In the genomic region with DNA sequence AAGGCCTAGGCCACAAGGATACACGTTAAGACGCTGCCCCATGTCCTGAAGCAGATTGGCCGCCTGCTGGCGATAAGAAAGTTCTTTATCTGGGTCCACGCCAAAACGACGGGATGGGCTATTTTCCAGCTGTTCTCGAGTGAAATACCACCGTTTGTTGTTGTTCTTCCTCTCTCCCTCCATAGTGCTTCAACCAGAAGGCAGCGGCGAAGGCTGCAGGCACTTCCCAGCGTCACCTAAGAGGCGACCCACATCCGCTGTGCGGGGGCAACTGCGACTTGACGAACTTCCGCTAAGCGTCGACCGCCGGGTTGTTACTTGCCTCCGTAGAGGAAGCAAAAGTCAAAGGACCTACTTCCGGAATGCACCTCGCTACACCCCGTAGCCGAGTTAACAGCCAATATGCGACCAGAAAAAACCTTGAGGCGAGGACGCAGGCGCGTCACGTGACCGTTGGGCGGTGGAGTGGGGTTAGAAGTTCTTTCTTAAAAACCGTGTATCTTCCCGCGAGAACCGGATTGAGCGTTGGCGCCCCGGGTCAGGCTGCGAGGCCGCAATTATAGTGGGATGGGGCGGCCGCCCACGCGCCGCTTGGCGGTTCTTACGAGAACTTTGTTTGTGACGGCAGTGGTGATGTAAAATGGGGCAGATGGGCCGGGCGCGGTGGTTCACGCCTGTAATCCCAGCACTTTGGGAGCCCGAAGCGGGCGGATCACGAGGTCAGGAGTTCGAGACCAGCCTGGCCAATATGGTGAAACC, we compare ENCODE assay signal across 8 cellular contexts. TPM values are rescaled to one million over a fixed set of nuclear protein-coding genes. Genes with fewer than 3 reads are reported as not detected.
A peak's percentile ranks its signal among the peaks of the same experiment; 100 is the strongest.
DNase-seq lines count a peak whose midpoint lies in the region; ATAC-seq and TF ChIP-seq lines count a peak whose summit lies in the region.

A gene (minus strand): TSS at position 215 of the 759 bp plus-strand sequence. CDS start 32 bp downstream, at position 183.

- H3K56ac ChIP-seq in IMR-90 (ENCODE audit: extremely low read depth, insufficient read depth, low read length), result peak within 1 kb of the TSS; percentile 95

- H3K4me1 ChIP-seq in IMR-90 (ENCODE audit: control insufficient read depth, insufficient read depth, low read length), result peaks cover 3% of the 10 kb centered on the region; the same call in 1 of the 2 replicates
- H3K4me1 ChIP-seq in OCI-LY7 (ENCODE audit: insufficient read depth, low read length, poor library complexity, severe bottlenecking), result peaks cover 19% of the 10 kb centered on the region

- H3K4me3 ChIP-seq in IMR-90 (ENCODE audit: insufficient read depth, low read depth, low read length), result peak within 1 kb of the TSS; percentile 69
- peak within 1 kb of the TSS; percentile 92 for H3K4me3 ChIP-seq in OCI-LY7 (ENCODE audit: low read depth, low read length, poor library complexity, severe bottlenecking)

- H3K27me3 ChIP-seq in IMR-90 (ENCODE audit: control insufficient read depth, insufficient read depth, low read length), result no peaks in the 10 kb centered on the region

- H3K27ac ChIP-seq in IMR-90 (ENCODE audit: insufficient read depth, low read length), result peak within 1 kb of the TSS; percentile 85
- H3K27ac ChIP-seq in OCI-LY7 (ENCODE audit: low read depth, low read length, poor library complexity, severe bottlenecking), result peak within 1 kb of the TSS; percentile 82

- H3K18ac ChIP-seq in IMR-90 (ENCODE audit: low read depth, low read length), result peak within 1 kb of the TSS; percentile 42

- peak; percentile 97 for ATAC-seq in GM21528 (IDR thresholded peaks at IDR 0.05; ENCODE audit: low FRiP score, unreplicated experiment)
- ATAC-seq in IMR-90 (ENCODE audit: low read depth), result peak; percentile 95

- TF ChIP-seq POLR2A in IMR-90 (IDR thresholded peaks at IDR 0.05; ENCODE audit: low read depth, low read length), result peak; percentile 94

- peak within 1 kb of the TSS; percentile 79; the same call in 1 of the 2 replicates for H2AK5ac ChIP-seq in IMR-90 (ENCODE audit: low read depth, low read length)

- H4K20me1 ChIP-seq in IMR-90 (ENCODE audit: insufficient read depth, low read length) (peaks cover 18% of the 10 kb centered on the region; the same call in 1 of the 2 replicates), OCI-LY7 (ENCODE audit: insufficient read depth, low read length) (no peaks in the 10 kb centered on the region)

- H3K4me1 Mint-ChIP-seq in endothelial cell (ENCODE audit: unreplicated experiment), result peaks cover 32% of the 10 kb centered on the region

- H2AFZ ChIP-seq in IMR-90 (replicated peaks; ENCODE audit: low read length, poor library complexity) (peak within 1 kb of the TSS; percentile 90), OCI-LY7 (ENCODE audit: low read length) (peak within 1 kb of the TSS; percentile 87)

- peak within 1 kb of the TSS; percentile 94 for H3K14ac ChIP-seq in IMR-90 (replicated peaks; ENCODE audit: low read depth, low read length)

- CTCF ChIA-PET in IMR-90 (lab: Yijun Ruan, JAX), result interaction anchor here (1.2 kb wide), 1 partner anchor 11 kb away, joined by 5 read pairs; a partner anchor contains a TSS
- CTCF ChIA-PET in OCI-LY7 (lab: Charles Lee; ENCODE audit: unreplicated experiment), result no interaction called here

- peak within 1 kb of the TSS; percentile 79 for H4K91ac ChIP-seq in IMR-90 (ENCODE audit: insufficient read depth, low read depth, low read length)

- no peaks in the 10 kb centered on the region for H3K9me3 ChIP-seq in IMR-90 (ENCODE audit: control insufficient read depth, insufficient read depth, low read length)
- peaks cover 20% of the 10 kb centered on the region; the same call in 1 of the 2 replicates for H3K9me3 ChIP-seq in OCI-LY7 (ENCODE audit: low read length)

- H3K79me2 ChIP-seq in OCI-LY7 (ENCODE audit: insufficient read depth, low read depth, low read length), result peaks cover 47% of the 10 kb centered on the region

- peak within 1 kb of the TSS; percentile 94 for H3K9ac ChIP-seq in IMR-90 (ENCODE audit: low read depth, low read length)

- peaks cover 35% of the 10 kb centered on the region for H3K36me3 Mint-ChIP-seq in endothelial cell (ENCODE audit: low read depth, unreplicated experiment)

- peak within 1 kb of the TSS; percentile 97 for H3K4me3 Mint-ChIP-seq in endothelial cell (ENCODE audit: unreplicated experiment)

- no peak for TF ChIP-seq RAD21 in IMR-90 (IDR thresholded peaks at IDR 0.05; ENCODE audit: low read length)

- POLR2A ChIA-PET in IMR-90 (lab: Charles Lee; ENCODE audit: unreplicated experiment) (no interaction called here), OCI-LY7 (lab: Charles Lee) (interaction anchor here (0.6 to 1.4 kb wide), 5 partner anchors 34 to 149 kb away, joined by 3 to 4 read pairs (median 4); a partner anchor contains a TSS)

- peak within 1 kb of the TSS; percentile 91 for H3K23ac ChIP-seq in IMR-90 (ENCODE audit: low read depth, low read length)

- H3K27me3 Mint-ChIP-seq in endothelial cell (ENCODE audit: unreplicated experiment), result peaks cover 13% of the 10 kb centered on the region

- H2AK9ac ChIP-seq in IMR-90 (replicated peaks; ENCODE audit: low read depth, low read length, poor library complexity), result peak within 1 kb of the TSS; percentile 90

- H3K4me2 ChIP-seq in IMR-90 (ENCODE audit: low read depth, low read length), result peak within 1 kb of the TSS; percentile 88
- H3K4me2 ChIP-seq in OCI-LY7 (ENCODE audit: low read length), result peak within 1 kb of the TSS; percentile 99

- H2BK120ac ChIP-seq in IMR-90 (ENCODE audit: low read depth, low read length), result peak within 1 kb of the TSS; percentile 54

- H2BK5ac ChIP-seq in IMR-90 (ENCODE audit: low read depth, low read length, poor library complexity, severe bottlenecking), result peak within 1 kb of the TSS; percentile 77

- H3K79me1 ChIP-seq in IMR-90 (ENCODE audit: low read depth in 1 of 2, low read length in 2 of 2), result peaks cover 7 to 34% of the 10 kb centered on the region in 2 experiments; a peak in 3 of 4 replicates

- H3K27ac Mint-ChIP-seq in endothelial cell (ENCODE audit: unreplicated experiment), result peak within 1 kb of the TSS; percentile 99

- in situ Hi-C loops in IMR-90 (cut with MboI; ENCODE audit: low sequenced_read_pairs), result no loop called here

- intact Hi-C loops in IMR-90 (cut with micrococcal nuclease), result loop anchor here (1.0 kb wide), 1 partner anchor 95 kb away; no protein-coding TSS in a partner anchor
- intact Hi-C loops in OCI-LY7 (cut with micrococcal nuclease; ENCODE audit: unreplicated experiment), result loop anchor here (1.0 kb wide), 2 partner anchors 34 to 98 kb away; a partner anchor contains a TSS

- dilution Hi-C loops in IMR-90 (cut with HindIII; ENCODE audit: low sequenced_read_pairs, unreplicated experiment), result no loop called here

- H4K5ac ChIP-seq in IMR-90 (ENCODE audit: low read depth, low read length), result peak within 1 kb of the TSS; percentile 80

- BruUV-seq in IMR-90 (replicated peaks; lab: Mats Ljungman, UMichigan), result no TSS peak
- no TSS peak for BruUV-seq in OCI-LY7 (replicated peaks; lab: Mats Ljungman, UMichigan)

- H3K9me1 ChIP-seq in IMR-90 (ENCODE audit: insufficient read depth, low read length), result peaks cover 9% of the 10 kb centered on the region; the same call in 1 of the 2 replicates

- peak within 1 kb of the TSS; percentile 93 for H3K4ac ChIP-seq in IMR-90 (ENCODE audit: low read depth, low read length)

- 0 out of 3 replicates have a peak within 1 kb of the TSS, but pooled peaks have one; percentile 66 for H2BK15ac ChIP-seq in IMR-90 (ENCODE audit: low read depth, low read length)

- peak within 1 kb of the TSS; percentile 84 to 96 for H4K8ac ChIP-seq in IMR-90 (ENCODE audit: low read depth in 2 of 2, low read length in 2 of 2)

- DNase-seq in DMS114 treated with DMSO at 0.1 percent for 48 hours (lab: John Stamatoyannopoulos, UW; ENCODE audit: unreplicated experiment), result peak; percentile 99
- peak; percentile 100 for DNase-seq in IMR-90
- DNase-seq in OCI-LY7 (ENCODE audit: low spot score), result peak; percentile 100
- DNase-seq in activated T-cell treated with anti-CD3 and anti-CD28 coated beads for 1 hour (ENCODE audit: low read depth), result peak; percentile 94
- peak; percentile 95 for DNase-seq in endothelial cell (ENCODE audit: low spot score)
- peak; percentile 99 for DNase-seq in midbrain (lab: John Stamatoyannopoulos, UW)
- DNase-seq in stimulated activated CD8-positive, alpha-beta memory T cell treated with anti-CD3 and anti-CD28 coated beads, Interleukin-2, amount 100 ng/mL, for 1 hour (ENCODE audit: low read depth in 2 of 2), result peak; percentile 94 to 96

- peaks cover 14% of the 10 kb centered on the region for H3K36me3 ChIP-seq in IMR-90 (ENCODE audit: control insufficient read depth, insufficient read depth, low read length)
- peaks cover 35% of the 10 kb centered on the region for H3K36me3 ChIP-seq in OCI-LY7 (ENCODE audit: insufficient read depth, low read length)

- H2BK20ac ChIP-seq in IMR-90 (ENCODE audit: low read depth, low read length), result no peak within 1 kb of the TSS

- peak; percentile 20; the same call in 1 of the 2 replicates for TF ChIP-seq CTCF in IMR-90 (conservative IDR thresholded peaks at IDR 0.05; ENCODE audit: low read depth, low read length)
- 0 out of 2 replicates have a peak, but pooled peaks have one; percentile 7 for TF ChIP-seq CTCF in OCI-LY7 (conservative IDR thresholded peaks at IDR 0.05; ENCODE audit: low read length)
- no peak for TF ChIP-seq CTCF in endothelial cell (IDR thresholded peaks at IDR 0.05; ENCODE audit: unreplicated experiment)

- peaks cover 4% of the 10 kb centered on the region for H3K9me3 Mint-ChIP-seq in endothelial cell (ENCODE audit: unreplicated experiment)

- 0% methylated on average over 35 of the region's 61 CpGs; no CpG with 5 or more reads in 1 of the 2 experiments for WGBS in IMR-90 (ENCODE audit: extremely low coverage in 2 of 2, insufficient read length in 1 of 2), 2 experiments

- no peaks in the 10 kb centered on the region for H3K9me2 ChIP-seq in OCI-LY7 (ENCODE audit: insufficient read depth, low read length)

TF ChIP-seq in IMR-90, 13 proteins besides CTCF, POLR2A, EP300 and RAD21 (continues in another document):
- no peak; the same call in 1 of the 2 replicates for TF ChIP-seq FOS (IDR thresholded peaks at IDR 0.05; ENCODE audit: low read depth, low read length)
- TF ChIP-seq MAZ (IDR thresholded peaks at IDR 0.05; ENCODE audit: borderline replicate concordance, low read depth, low read length), result peak; percentile 71
- TF ChIP-seq MAFK (IDR thresholded peaks at IDR 0.05; ENCODE audit: low read depth, low read length), result no peak

RNA-seq across cellular contexts. Expression of the gene that starts here (rescaled TPM):
- total RNA-seq in IMR-90 (2012; rRNA removed) (30.3 and 74.0 TPM in 2 replicates), OCI-LY7 (2022) (57.7 and 59.1 TPM in 2 replicates), endothelial cell (ENCODE audit: unreplicated experiment) (46.1 TPM)
- polyA plus RNA-seq in IMR-90 (2012; rRNA removed), result 7.9 and 9.0 TPM in 2 replicates
- polyA plus RNA-seq in IMR-90 (2012; cell fraction: cytosol; rRNA removed), result 1.7 and 1.9 TPM in 2 replicates
- 3.1 and 40.0 TPM in 2 replicates for polyA plus RNA-seq in IMR-90 (2012; cell fraction: nucleus; rRNA removed; ENCODE audit: low replicate concordance)
- 23.6 and 30.9 TPM in 2 replicates for total RNA-seq in OCI-LY7 (2014; rRNA removed; shearing (Covaris generic))

Comparison
In these comparisons a context has a peak if more than half of its experiments do, and no peak if none do; other contexts are left out.
1. Peak in every context shown above with its lines: DNase-seq, ATAC-seq, H3K4me3 ChIP-seq and H3K27ac ChIP-seq.